15 cellular contexts compared by ENCODE assay signal in genomic region chr12:85363382-85364190, GRCh38.
"Had no signal": no experiment of that assay in that cellular context is flagged by ENCODE, and none has a peak within 500 bp of the region (broad histone marks: within the 10 kb centered on the region; RNA-seq: fewer than 3 reads in every experiment).

No MANE protein-coding gene starts in this region.

- H3K4me3 ChIP-seq: adrenal gland, breast epithelium, ovary, stomach, tibial artery, uterus had no signal

- FAIRE-seq: colon, islet of Langerhans had no signal

- H3K36me3 ChIP-seq: adrenal gland, breast epithelium, ovary, stomach, tibial artery, uterus had no signal

- H3K27me3 Mint-ChIP-seq: activated T-helper 17 cell treated with anti-CD3 and anti-CD28 coated beads, Interleukin-2, amount 50 U/mL, for 72 hours had no signal

- H3K27ac Mint-ChIP-seq: activated naive CD4-positive, alpha-beta T cell treated with anti-CD3 and anti-CD28 coated beads for 36 hours; activated T-helper 17 cell treated with anti-CD3 and anti-CD28 coated beads, Interleukin-2, amount 50 U/mL, for 72 hours had no signal

- H3K4me1 Mint-ChIP-seq: activated T-helper 17 cell treated with anti-CD3 and anti-CD28 coated beads, Interleukin-2, amount 50 U/mL, for 72 hours had no signal

- ATAC-seq: activated T-helper 17 cell treated with anti-CD3 and anti-CD28 coated beads, Interleukin-2, amount 50 U/mL, for 72 hours; SK-N-SH treated with all-trans-retinoic acid at 6 μM for 48 hours had no signal

- H3K4me3 Mint-ChIP-seq: activated naive CD4-positive, alpha-beta T cell treated with anti-CD3 and anti-CD28 coated beads for 36 hours; activated T-helper 17 cell treated with anti-CD3 and anti-CD28 coated beads, Interleukin-2, amount 50 U/mL, for 72 hours; neural crest cell had no signal

- H3K9me3 Mint-ChIP-seq: activated naive CD4-positive, alpha-beta T cell treated with anti-CD3 and anti-CD28 coated beads for 36 hours; neural crest cell had no signal

- H3K27me3 ChIP-seq: adrenal gland, breast epithelium, ovary, stomach, tibial artery, uterus had no signal

- H3K4me1 ChIP-seq: adrenal gland, breast epithelium, stomach, tibial artery, uterus had no signal

- H3K9me3 ChIP-seq: adrenal gland, breast epithelium, ovary, stomach, tibial artery, uterus had no signal

- H3K27ac ChIP-seq: adrenal gland, breast epithelium, ovary, stomach, tibial artery, uterus had no signal

- DNase-seq: activated CD4-positive, alpha-beta T cell treated with anti-CD3 and anti-CD28 coated beads, Interleukin-2, amount 50 U/mL, for 1 hour; activated naive CD4-positive, alpha-beta T cell treated with anti-CD3 and anti-CD28 coated beads for 36 hours; activated T-cell treated with anti-CD3 and anti-CD28 coated beads for 4 hours; effector CD8-positive, alpha-beta T cell; stomach; tibial artery; uterus had no signal
